1 cellular context compared by ENCODE assay signal in genomic region chr3:177201707-177202397, GRCh38.
TF ChIP-seq lines count a peak whose summit lies in the region.

No MANE protein-coding gene starts in this region.

TF ChIP-seq in GM12878, 131 proteins besides CTCF, POLR2A, EP300 and RAD21 (continued from another document):
- TF ChIP-seq, protein P1, sequence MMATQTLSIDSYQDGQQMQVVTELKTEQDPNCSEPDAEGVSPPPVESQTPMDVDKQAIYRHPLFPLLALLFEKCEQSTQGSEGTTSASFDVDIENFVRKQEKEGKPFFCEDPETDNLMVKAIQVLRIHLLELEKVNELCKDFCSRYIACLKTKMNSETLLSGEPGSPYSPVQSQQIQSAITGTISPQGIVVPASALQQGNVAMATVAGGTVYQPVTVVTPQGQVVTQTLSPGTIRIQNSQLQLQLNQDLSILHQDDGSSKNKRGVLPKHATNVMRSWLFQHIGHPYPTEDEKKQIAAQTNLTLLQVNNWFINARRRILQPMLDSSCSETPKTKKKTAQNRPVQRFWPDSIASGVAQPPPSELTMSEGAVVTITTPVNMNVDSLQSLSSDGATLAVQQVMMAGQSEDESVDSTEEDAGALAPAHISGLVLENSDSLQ (IDR thresholded peaks at IDR 0.05): peak; percentile 70; the same call in 1 of the 2 replicates
- peak; percentile 59 for TF ChIP-seq IKZF1 (conservative IDR thresholded peaks at IDR 0.05)
- peak; percentile 81; the same call in 2 of the 3 replicates for TF ChIP-seq POU2F2 (IDR thresholded peaks at IDR 0.05; ENCODE audit: borderline replicate concordance, low read depth, low read length)
- TF ChIP-seq FOS (IDR thresholded peaks at IDR 0.05; ENCODE audit: borderline replicate concordance, extremely low read depth, insufficient read length): no peak
- TF ChIP-seq, protein P2, sequence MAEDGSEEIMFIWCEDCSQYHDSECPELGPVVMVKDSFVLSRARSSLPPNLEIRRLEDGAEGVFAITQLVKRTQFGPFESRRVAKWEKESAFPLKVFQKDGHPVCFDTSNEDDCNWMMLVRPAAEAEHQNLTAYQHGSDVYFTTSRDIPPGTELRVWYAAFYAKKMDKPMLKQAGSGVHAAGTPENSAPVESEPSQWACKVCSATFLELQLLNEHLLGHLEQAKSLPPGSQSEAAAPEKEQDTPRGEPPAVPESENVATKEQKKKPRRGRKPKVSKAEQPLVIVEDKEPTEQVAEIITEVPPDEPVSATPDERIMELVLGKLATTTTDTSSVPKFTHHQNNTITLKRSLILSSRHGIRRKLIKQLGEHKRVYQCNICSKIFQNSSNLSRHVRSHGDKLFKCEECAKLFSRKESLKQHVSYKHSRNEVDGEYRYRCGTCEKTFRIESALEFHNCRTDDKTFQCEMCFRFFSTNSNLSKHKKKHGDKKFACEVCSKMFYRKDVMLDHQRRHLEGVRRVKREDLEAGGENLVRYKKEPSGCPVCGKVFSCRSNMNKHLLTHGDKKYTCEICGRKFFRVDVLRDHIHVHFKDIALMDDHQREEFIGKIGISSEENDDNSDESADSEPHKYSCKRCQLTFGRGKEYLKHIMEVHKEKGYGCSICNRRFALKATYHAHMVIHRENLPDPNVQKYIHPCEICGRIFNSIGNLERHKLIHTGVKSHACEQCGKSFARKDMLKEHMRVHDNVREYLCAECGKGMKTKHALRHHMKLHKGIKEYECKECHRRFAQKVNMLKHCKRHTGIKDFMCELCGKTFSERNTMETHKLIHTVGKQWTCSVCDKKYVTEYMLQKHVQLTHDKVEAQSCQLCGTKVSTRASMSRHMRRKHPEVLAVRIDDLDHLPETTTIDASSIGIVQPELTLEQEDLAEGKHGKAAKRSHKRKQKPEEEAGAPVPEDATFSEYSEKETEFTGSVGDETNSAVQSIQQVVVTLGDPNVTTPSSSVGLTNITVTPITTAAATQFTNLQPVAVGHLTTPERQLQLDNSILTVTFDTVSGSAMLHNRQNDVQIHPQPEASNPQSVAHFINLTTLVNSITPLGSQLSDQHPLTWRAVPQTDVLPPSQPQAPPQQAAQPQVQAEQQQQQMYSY (CRISPR knock-in tag; IDR thresholded peaks at IDR 0.05): no peak
- no peak for TF ChIP-seq RCOR1 (conservative IDR thresholded peaks at IDR 0.05; ENCODE audit: low read depth, low read length)
- 0 out of 2 replicates have a peak, but pooled peaks have one; percentile 45 for TF ChIP-seq CREB1 (IDR thresholded peaks at IDR 0.05; ENCODE audit: low read depth)
- 0 out of 2 replicates have a peak, but pooled peaks have one; percentile 56 for TF ChIP-seq ZNF217 (IDR thresholded peaks at IDR 0.05)
- no peak for TF ChIP-seq NFXL1 (IDR thresholded peaks at IDR 0.05; ENCODE audit: borderline replicate concordance)
- TF ChIP-seq, protein P3, sequence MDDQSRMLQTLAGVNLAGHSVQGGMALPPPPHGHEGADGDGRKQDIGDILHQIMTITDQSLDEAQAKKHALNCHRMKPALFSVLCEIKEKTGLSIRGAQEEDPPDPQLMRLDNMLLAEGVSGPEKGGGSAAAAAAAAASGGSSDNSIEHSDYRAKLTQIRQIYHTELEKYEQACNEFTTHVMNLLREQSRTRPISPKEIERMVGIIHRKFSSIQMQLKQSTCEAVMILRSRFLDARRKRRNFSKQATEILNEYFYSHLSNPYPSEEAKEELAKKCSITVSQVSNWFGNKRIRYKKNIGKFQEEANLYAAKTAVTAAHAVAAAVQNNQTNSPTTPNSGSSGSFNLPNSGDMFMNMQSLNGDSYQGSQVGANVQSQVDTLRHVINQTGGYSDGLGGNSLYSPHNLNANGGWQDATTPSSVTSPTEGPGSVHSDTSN (IDR thresholded peaks at IDR 0.05; ENCODE audit: insufficient replicate concordance, low read depth, low read length): peak; percentile 30
- TF ChIP-seq NFIC (IDR thresholded peaks at IDR 0.05; ENCODE audit: low read depth, low read length): peak; percentile 83
- TF ChIP-seq SPI1 (IDR thresholded peaks at IDR 0.05; ENCODE audit: borderline replicate concordance, insufficient read depth, low read depth, low read length): no peak
- no peak for TF ChIP-seq SP1 (IDR thresholded peaks at IDR 0.05; ENCODE audit: low read depth, low read length)
- no peak for TF ChIP-seq ZNF384 (IDR thresholded peaks at IDR 0.05; ENCODE audit: borderline replicate concordance, low read depth, low read length)
- TF ChIP-seq DPF2 (IDR thresholded peaks at IDR 0.05): peak; percentile 64; the same call in 1 of the 2 replicates
- TF ChIP-seq BHLHE40 (IDR thresholded peaks at IDR 0.05; ENCODE audit: borderline replicate concordance in 1 of 2, low read depth in 2 of 2, low read length in 1 of 2): peak; percentile 92 to 93
- TF ChIP-seq CBX5 (IDR thresholded peaks at IDR 0.05; ENCODE audit: low read depth): peak; percentile 61; the same call in 1 of the 2 replicates
- TF ChIP-seq TCF3 (IDR thresholded peaks at IDR 0.05; ENCODE audit: borderline replicate concordance, insufficient read depth, low read depth, low read length): peak; percentile 90; the same call in 1 of the 2 replicates
- peak; percentile 81; the same call in 1 of the 2 replicates for TF ChIP-seq EED (IDR thresholded peaks at IDR 0.05; ENCODE audit: low read depth)
- TF ChIP-seq, protein P4, sequence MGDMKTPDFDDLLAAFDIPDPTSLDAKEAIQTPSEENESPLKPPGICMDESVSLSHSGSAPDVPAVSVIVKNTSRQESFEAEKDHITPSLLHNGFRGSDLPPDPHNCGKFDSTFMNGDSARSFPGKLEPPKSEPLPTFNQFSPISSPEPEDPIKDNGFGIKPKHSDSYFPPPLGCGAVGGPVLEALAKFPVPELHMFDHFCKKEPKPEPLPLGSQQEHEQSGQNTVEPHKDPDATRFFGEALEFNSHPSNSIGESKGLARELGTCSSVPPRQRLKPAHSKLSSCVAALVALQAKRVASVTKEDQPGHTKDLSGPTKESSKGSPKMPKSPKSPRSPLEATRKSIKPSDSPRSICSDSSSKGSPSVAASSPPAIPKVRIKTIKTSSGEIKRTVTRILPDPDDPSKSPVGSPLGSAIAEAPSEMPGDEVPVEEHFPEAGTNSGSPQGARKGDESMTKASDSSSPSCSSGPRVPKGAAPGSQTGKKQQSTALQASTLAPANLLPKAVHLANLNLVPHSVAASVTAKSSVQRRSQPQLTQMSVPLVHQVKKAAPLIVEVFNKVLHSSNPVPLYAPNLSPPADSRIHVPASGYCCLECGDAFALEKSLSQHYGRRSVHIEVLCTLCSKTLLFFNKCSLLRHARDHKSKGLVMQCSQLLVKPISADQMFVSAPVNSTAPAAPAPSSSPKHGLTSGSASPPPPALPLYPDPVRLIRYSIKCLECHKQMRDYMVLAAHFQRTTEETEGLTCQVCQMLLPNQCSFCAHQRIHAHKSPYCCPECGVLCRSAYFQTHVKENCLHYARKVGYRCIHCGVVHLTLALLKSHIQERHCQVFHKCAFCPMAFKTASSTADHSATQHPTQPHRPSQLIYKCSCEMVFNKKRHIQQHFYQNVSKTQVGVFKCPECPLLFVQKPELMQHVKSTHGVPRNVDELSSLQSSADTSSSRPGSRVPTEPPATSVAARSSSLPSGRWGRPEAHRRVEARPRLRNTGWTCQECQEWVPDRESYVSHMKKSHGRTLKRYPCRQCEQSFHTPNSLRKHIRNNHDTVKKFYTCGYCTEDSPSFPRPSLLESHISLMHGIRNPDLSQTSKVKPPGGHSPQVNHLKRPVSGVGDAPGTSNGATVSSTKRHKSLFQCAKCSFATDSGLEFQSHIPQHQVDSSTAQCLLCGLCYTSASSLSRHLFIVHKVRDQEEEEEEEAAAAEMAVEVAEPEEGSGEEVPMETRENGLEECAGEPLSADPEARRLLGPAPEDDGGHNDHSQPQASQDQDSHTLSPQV (IDR thresholded peaks at IDR 0.05): no peak
- TF ChIP-seq RAD51 (IDR thresholded peaks at IDR 0.05): peak; percentile 48; the same call in 1 of the 2 replicates
- TF ChIP-seq CBX3 (IDR thresholded peaks at IDR 0.05; ENCODE audit: borderline replicate concordance, low read depth): no peak
- no peak for TF ChIP-seq HDAC6 (IDR thresholded peaks at IDR 0.05; ENCODE audit: unreplicated experiment)
- peak; percentile 52; the same call in 1 of the 2 replicates for TF ChIP-seq TCF12 (IDR thresholded peaks at IDR 0.05; ENCODE audit: low read depth, low read length)
